Comparison of ENCODE assay signal across 23 cellular contexts in genomic region chr21:32351428-32351827, GRCh38. TPM values are rescaled to one million over a fixed set of nuclear protein-coding genes. Genes with fewer than 3 reads are reported as not detected.
DNase-seq lines count a peak whose midpoint lies in the region; ATAC-seq and TF ChIP-seq lines count a peak whose summit lies in the region.
"Had no signal": no experiment of that assay in that cellular context is flagged by ENCODE, and none has a peak within 500 bp of the region (broad histone marks: within the 10 kb centered on the region; RNA-seq: fewer than 3 reads in every experiment).

No MANE protein-coding gene starts in this region.

- no peak for TF ChIP-seq CTCF in GM12865 (IDR thresholded peaks at IDR 0.05; ENCODE audit: insufficient read depth, low read depth, low read length, missing control alignments)
- peak; percentile 29 for TF ChIP-seq CTCF in epithelial cell of esophagus (IDR thresholded peaks at IDR 0.05; ENCODE audit: insufficient read depth, low read depth, low read length, missing control alignments)
- TF ChIP-seq CTCF in prostate gland (IDR thresholded peaks at IDR 0.05), result peak in 1 of 4 experiments; percentile 33

- intact Hi-C loops in prostate gland (cut with DNase I), result no loop called here

- no peak overlapping the region for H3K4me3 ChIP-seq in GM12865 (ENCODE audit: low read depth, low read length)
- no peak overlapping the region for H3K4me3 ChIP-seq in epithelial cell of esophagus (ENCODE audit: low read length)
- H3K4me3 ChIP-seq in prostate gland, result no peak overlapping the region
- H3K4me3 ChIP-seq: ascending aorta, smooth muscle cell had no signal

- H3K27me3 ChIP-seq in prostate gland (replicated peaks; ENCODE audit: insufficient read depth), result no peaks in the 10 kb centered on the region
- H3K27me3 ChIP-seq: ascending aorta, neutrophil had no signal

- no peak for ATAC-seq in GM19351 (IDR thresholded peaks at IDR 0.05; ENCODE audit: unreplicated experiment)
- ATAC-seq: stimulated activated naive B cell treated with anti-CD40 and anti-IgM and Interleukin-4, amounts not matched to agents 10 μg/mL and 1 μg/mL and 100 μg/mL, for 72 hours had no signal

- no peaks in the 10 kb centered on the region for H3K9me3 ChIP-seq in prostate gland
- H3K9me3 ChIP-seq: ascending aorta, neutrophil had no signal

- peaks cover 34% of the 10 kb centered on the region for H3K4me1 ChIP-seq in prostate gland (replicated peaks)
- H3K4me1 ChIP-seq: ascending aorta had no signal

- H3K36me3 ChIP-seq in prostate gland, result peaks cover 22 to 31% of the 10 kb centered on the region in 2 donors

- peak overlapping the region; percentile 85 to 90 for H3K27ac ChIP-seq in prostate gland
- H3K27ac ChIP-seq: ascending aorta, neutrophil had no signal

- DNase-seq in GM12865 (ENCODE audit: low read depth), result peak; percentile 11
- DNase-seq in NCI-H526 (lab: John Stamatoyannopoulos, UW), result peak; percentile 71 to 93
- DNase-seq in epithelial cell of esophagus (ENCODE audit: low read depth), result peak; percentile 98
- DNase-seq in prostate gland (ENCODE audit: low spot score), result peak; percentile 77
- DNase-seq in activated T-cell treated with anti-CD3 and anti-CD28 coated beads, Interleukin-2, amount 50 U/mL, for 48 hours, result no peak
- DNase-seq in AG20443 (ENCODE audit: low spot score), result no peak
- DNase-seq in T-helper 9 cell, result no peak
- DNase-seq: C1 segment of cervical spinal cord; cerebellar nuclear complex; EL; KBM-7; NCI-H774; SHP77; stimulated activated naive B cell treated with anti-CD40 and anti-IgM and Interleukin-4, amounts not matched to agents 10 μg/mL and 1 μg/mL and 100 μg/mL, for 72 hours had no signal

- TF ChIP-seq POLR2A in prostate gland (IDR thresholded peaks at IDR 0.05), result no peak

- 43% methylated on average over 6 of the region's 6 CpGs for WGBS in prostate gland

RNA-seq across cellular contexts. Expression of gene URB1, which starts 41.4 kb away (rescaled TPM):
- 10 to 100 TPM; 33.4 to 41.4 TPM for total RNA-seq in prostate gland

RNA-seq across cellular contexts. Expression of gene MRAP, which starts 52.8 kb away (rescaled TPM):
- 1 to 10 TPM in 1 of 2 donors, not detected in 1; 4.7 TPM for total RNA-seq in prostate gland
- total RNA-seq: ascending aorta, epithelial cell of proximal tubule, frontal cortex, kidney epithelial cell, lung microvascular endothelial cell, pulmonary artery endothelial cell, smooth muscle cell had no signal

Comparison
In these comparisons a context has a peak if more than half of its experiments do, and no peak if none do; other contexts are left out.
1. DNase-seq: peak in GM12865 (single experiment), NCI-H526 (2 of 2), epithelial cell of esophagus (single experiment) and prostate gland (single experiment); none in activated T-cell treated with anti-CD3 and anti-CD28 coated beads, Interleukin-2, amount 50 U/mL, for 48 hours (0 of 2), AG20443 (single experiment) and T-helper 9 cell (single experiment).